ENCODE assay signal across 15 cellular contexts in genomic region chr19:43365677-43366076, GRCh38. TPM values are rescaled to one million over a fixed set of nuclear protein-coding genes. Genes with fewer than 3 reads are reported as not detected.
"Had no signal": no experiment of that assay in that cellular context is flagged by ENCODE, and none has a peak within 500 bp of the region (broad histone marks: within the 10 kb centered on the region; RNA-seq: fewer than 3 reads in every experiment).

No MANE protein-coding gene starts in this region.

RNA-seq across cellular contexts. Expression of gene CD177, which starts 12.2 kb away (rescaled TPM):
- total RNA-seq: activated B cell treated with CpG ODN at 0.5 μM for 24 hours; activated CD4-positive, alpha-beta memory T cell treated with anti-CD3 and anti-CD28 coated beads for 36 hours; activated CD4-positive, alpha-beta memory T cell treated with anti-CD3 and anti-CD28 coated beads, Interleukin-2, amount 10 ng/mL, durations not matched to agents 7 days and 5 days; activated CD4-positive, alpha-beta T cell treated with anti-CD3 and anti-CD28 coated beads for 36 hours; activated CD4-positive, alpha-beta T cell treated with anti-CD3 and anti-CD28 coated beads, Interleukin-2, amount 10 ng/mL, durations not matched to agents 24 days and 14 days; activated CD4-positive, alpha-beta T cell treated with anti-CD3 and anti-CD28 coated beads, Interleukin-2, amount 10 ng/mL, durations not matched to agents 7 days and 5 days; activated CD8-positive, alpha-beta memory T cell treated with anti-CD3 and anti-CD28 coated beads for 36 hours; activated CD8-positive, alpha-beta memory T cell treated with anti-CD3 and anti-CD28 coated beads, Interleukin-2, amount 10 ng/mL, durations not matched to agents 7 days and 5 days; activated CD8-positive, alpha-beta T cell treated with anti-CD3 and anti-CD28 coated beads for 36 hours; activated CD8-positive, alpha-beta T cell treated with anti-CD3 and anti-CD28 coated beads, Interleukin-2, amount 10 ng/mL, durations not matched to agents 7 days and 5 days; T-cell; T-helper 1 cell treated with Interleukin-12 subunit alpha and Interleukin-12 subunit beta and Interleukin-4 antibody, amounts not matched to agents 30 ng/mL and 1 ng/mL, for 36 hours; T-helper 17 cell; T-helper 2 cell treated with Interferon-gamma antibody and Interleukin-4, amounts not matched to agents 100 ng/mL and 5 ng/mL, for 36 hours had no signal

RNA-seq across cellular contexts. Expression of gene TEX101, which starts 49.0 kb away (rescaled TPM):
- total RNA-seq: activated B cell treated with CpG ODN at 0.5 μM for 24 hours; activated CD4-positive, alpha-beta memory T cell treated with anti-CD3 and anti-CD28 coated beads for 36 hours; activated CD4-positive, alpha-beta memory T cell treated with anti-CD3 and anti-CD28 coated beads, Interleukin-2, amount 10 ng/mL, durations not matched to agents 7 days and 5 days; activated CD4-positive, alpha-beta T cell treated with anti-CD3 and anti-CD28 coated beads for 36 hours; activated CD4-positive, alpha-beta T cell treated with anti-CD3 and anti-CD28 coated beads, Interleukin-2, amount 10 ng/mL, durations not matched to agents 24 days and 14 days; activated CD4-positive, alpha-beta T cell treated with anti-CD3 and anti-CD28 coated beads, Interleukin-2, amount 10 ng/mL, durations not matched to agents 7 days and 5 days; activated CD8-positive, alpha-beta memory T cell treated with anti-CD3 and anti-CD28 coated beads for 36 hours; activated CD8-positive, alpha-beta memory T cell treated with anti-CD3 and anti-CD28 coated beads, Interleukin-2, amount 10 ng/mL, durations not matched to agents 7 days and 5 days; activated CD8-positive, alpha-beta T cell treated with anti-CD3 and anti-CD28 coated beads for 36 hours; activated CD8-positive, alpha-beta T cell treated with anti-CD3 and anti-CD28 coated beads, Interleukin-2, amount 10 ng/mL, durations not matched to agents 7 days and 5 days; T-cell; T-helper 1 cell treated with Interleukin-12 subunit alpha and Interleukin-12 subunit beta and Interleukin-4 antibody, amounts not matched to agents 30 ng/mL and 1 ng/mL, for 36 hours; T-helper 17 cell; T-helper 2 cell treated with Interferon-gamma antibody and Interleukin-4, amounts not matched to agents 100 ng/mL and 5 ng/mL, for 36 hours; WTC11 had no signal
